Comparison of ENCODE assay signal across 8 cellular contexts in the genomic region with DNA sequence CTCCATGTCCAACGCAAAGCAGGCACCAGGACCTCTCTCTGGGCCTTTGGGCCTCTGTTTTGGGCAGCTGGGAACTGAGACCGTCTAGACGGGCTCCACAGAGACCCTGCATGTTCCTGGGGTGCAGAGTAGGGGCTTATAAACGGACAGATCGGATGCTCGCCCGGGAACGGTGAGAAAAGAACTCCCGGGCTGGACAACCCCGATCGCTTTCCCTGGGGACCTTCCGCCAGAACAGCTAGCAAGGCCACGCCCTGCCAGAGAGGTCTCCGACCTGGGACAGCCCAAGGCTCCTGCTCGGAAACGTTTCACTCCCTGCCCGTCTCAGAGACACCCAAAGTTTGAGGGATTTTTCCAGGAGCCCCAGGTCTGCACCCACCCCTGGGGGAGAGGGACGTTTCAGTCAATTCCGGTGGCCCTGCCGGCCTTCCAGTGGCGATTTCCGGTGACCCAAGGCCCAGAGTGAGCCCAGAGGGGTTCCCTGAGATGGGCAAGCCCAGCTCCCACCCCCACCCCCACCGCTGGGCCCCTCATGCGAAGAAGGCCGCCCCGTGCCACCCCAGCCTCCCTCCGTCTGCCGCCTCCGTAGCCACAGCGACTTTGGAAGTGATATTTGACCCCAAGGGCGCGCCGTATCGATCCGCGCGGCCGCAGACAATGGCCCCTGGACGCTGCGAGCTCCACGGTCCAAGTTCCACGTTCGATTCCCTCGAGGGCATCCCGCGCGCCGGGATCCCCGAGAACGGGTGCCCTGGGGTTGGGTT. TPM values are rescaled to one million over a fixed set of nuclear protein-coding genes. Genes with fewer than 3 reads are reported as not detected.
A peak's percentile ranks its signal among the peaks of the same experiment; 100 is the strongest.
DNase-seq lines count a peak whose midpoint lies in the region; ATAC-seq and TF ChIP-seq lines count a peak whose summit lies in the region.

No MANE protein-coding gene starts in this region.

- H3K27me3 ChIP-seq in right cardiac atrium (ENCODE audit: control insufficient read depth, insufficient read depth) = no peaks in the 10 kb centered on the region

- H3K4me3 Mint-ChIP-seq in stimulated activated naive CD8-positive, alpha-beta T cell treated with anti-CD3 and anti-CD28 coated beads, Interleukin-15, Interleukin-2, amounts not matched to agents 100 ng/mL and 50 ng/mL, for 24 hours = peak overlapping the region; percentile 54
- H3K4me3 Mint-ChIP-seq in activated T-helper 2 cell treated with anti-CD3 and anti-CD28 coated beads, Interferon-gamma antibody, Interleukin-2, Interleukin-4, amounts not matched to agents 10 μg/mL and 5 μg/mL and 100 μg/mL, durations not matched to agents 14 hours and 24 hours and 36 hours (ENCODE audit: low read depth) = peak overlapping the region; percentile 65

- H3K36me3 Mint-ChIP-seq in stimulated activated naive CD8-positive, alpha-beta T cell treated with anti-CD3 and anti-CD28 coated beads, Interleukin-15, Interleukin-2, amounts not matched to agents 100 ng/mL and 50 ng/mL, for 24 hours (ENCODE audit: low read depth) = no peaks in the 10 kb centered on the region
- H3K36me3 Mint-ChIP-seq in activated T-helper 2 cell treated with anti-CD3 and anti-CD28 coated beads, Interferon-gamma antibody, Interleukin-2, Interleukin-4, amounts not matched to agents 10 μg/mL and 5 μg/mL and 100 μg/mL, durations not matched to agents 14 hours and 24 hours and 36 hours (ENCODE audit: low read depth) = no peaks in the 10 kb centered on the region

- in situ Hi-C loops in GM13977 (cut with MboI; ENCODE audit: low pct_unique_long_range_greater_than_20kb, low sequenced_read_pairs, unreplicated experiment) = no loop called here

- peaks cover 3% of the 10 kb centered on the region for H3K4me1 ChIP-seq in right cardiac atrium (ENCODE audit: control insufficient read depth, insufficient read depth, low read length)

- no peaks in the 10 kb centered on the region for H3K9me3 Mint-ChIP-seq in stimulated activated naive CD8-positive, alpha-beta T cell treated with anti-CD3 and anti-CD28 coated beads, Interleukin-15, Interleukin-2, amounts not matched to agents 100 ng/mL and 50 ng/mL, for 24 hours
- H3K9me3 Mint-ChIP-seq in activated T-helper 2 cell treated with anti-CD3 and anti-CD28 coated beads, Interferon-gamma antibody, Interleukin-2, Interleukin-4, amounts not matched to agents 10 μg/mL and 5 μg/mL and 100 μg/mL, durations not matched to agents 14 hours and 24 hours and 36 hours = no peaks in the 10 kb centered on the region

- peak overlapping the region; percentile 88 for H3K4me3 ChIP-seq in right cardiac atrium (ENCODE audit: low read length)

- H3K27ac Mint-ChIP-seq in stimulated activated naive CD8-positive, alpha-beta T cell treated with anti-CD3 and anti-CD28 coated beads, Interleukin-15, Interleukin-2, amounts not matched to agents 100 ng/mL and 50 ng/mL, for 24 hours = no peak overlapping the region
- no peak overlapping the region for H3K27ac Mint-ChIP-seq in activated T-helper 2 cell treated with anti-CD3 and anti-CD28 coated beads, Interferon-gamma antibody, Interleukin-2, Interleukin-4, amounts not matched to agents 10 μg/mL and 5 μg/mL and 100 μg/mL, durations not matched to agents 14 hours and 24 hours and 36 hours

- intact Hi-C loops in activated T-helper 2 cell treated with anti-CD3 and anti-CD28 coated beads, Interferon-gamma antibody, Interleukin-2, Interleukin-4, amounts not matched to agents 10 μg/mL and 5 μg/mL and 100 μg/mL, durations not matched to agents 14 hours and 24 hours and 36 hours (cut with micrococcal nuclease) = no loop called here
- intact Hi-C loops in right cardiac atrium (cut with DNase I) = no loop called here
- intact Hi-C loops in sciatic nerve (cut with DNase I) = no loop called here

- peak overlapping the region; percentile 73 for H3K27ac ChIP-seq in right cardiac atrium (ENCODE audit: low read length)

- peaks cover 8% of the 10 kb centered on the region for H3K4me1 Mint-ChIP-seq in stimulated activated naive CD8-positive, alpha-beta T cell treated with anti-CD3 and anti-CD28 coated beads, Interleukin-15, Interleukin-2, amounts not matched to agents 100 ng/mL and 50 ng/mL, for 24 hours (ENCODE audit: low read depth)
- peaks cover 2% of the 10 kb centered on the region for H3K4me1 Mint-ChIP-seq in activated T-helper 2 cell treated with anti-CD3 and anti-CD28 coated beads, Interferon-gamma antibody, Interleukin-2, Interleukin-4, amounts not matched to agents 10 μg/mL and 5 μg/mL and 100 μg/mL, durations not matched to agents 14 hours and 24 hours and 36 hours (ENCODE audit: low read depth)

- 9% methylated on average over 50 of the region's 50 CpGs for WGBS in right cardiac atrium

- no peak for ATAC-seq in stimulated activated naive CD8-positive, alpha-beta T cell treated with anti-CD3 and anti-CD28 coated beads, Interleukin-15, Interleukin-2, amounts not matched to agents 100 U/mL and 50 U/mL, for 24 hours
- peak; percentile 20 to 43 for ATAC-seq in right cardiac atrium
- ATAC-seq in sciatic nerve = peak; percentile 37
- no peak for ATAC-seq in GM19467 (IDR thresholded peaks at IDR 0.05; ENCODE audit: unreplicated experiment)

- no peaks in the 10 kb centered on the region for H3K27me3 Mint-ChIP-seq in stimulated activated naive CD8-positive, alpha-beta T cell treated with anti-CD3 and anti-CD28 coated beads, Interleukin-15, Interleukin-2, amounts not matched to agents 100 ng/mL and 50 ng/mL, for 24 hours
- peaks cover 15% of the 10 kb centered on the region for H3K27me3 Mint-ChIP-seq in activated T-helper 2 cell treated with anti-CD3 and anti-CD28 coated beads, Interferon-gamma antibody, Interleukin-2, Interleukin-4, amounts not matched to agents 10 μg/mL and 5 μg/mL and 100 μg/mL, durations not matched to agents 14 hours and 24 hours and 36 hours (ENCODE audit: low read depth)

- TF ChIP-seq CTCF in GM13977 (IDR thresholded peaks at IDR 0.05; ENCODE audit: extremely low read depth, insufficient read depth, missing control alignments) = no peak

- H3K9me3 ChIP-seq in right cardiac atrium (ENCODE audit: control insufficient read depth, low read length) = no peaks in the 10 kb centered on the region

- DNase-seq in stimulated activated naive CD8-positive, alpha-beta T cell treated with anti-CD3 and anti-CD28 coated beads, Interleukin-15, Interleukin-2, amounts not matched to agents 100 U/mL and 50 U/mL, for 24 hours = no peak
- DNase-seq in activated T-helper 2 cell treated with anti-CD3 and anti-CD28 coated beads, Interferon-gamma antibody, Interleukin-2, Interleukin-4, amounts not matched to agents 10 μg/mL and 5 μg/mL and 100 μg/mL, durations not matched to agents 14 hours and 24 hours and 36 hours (ENCODE audit: low spot score) = no peak
- DNase-seq in right cardiac atrium = peak; percentile 83 to 90 (median 86)
- peak; percentile 72 for DNase-seq in sciatic nerve (ENCODE audit: low spot score)
- no peak for DNase-seq in activated gamma-delta T cell treated with Interleukin-2 at 50 U/mL for 16 hours
- no peak for DNase-seq in GM13977 (ENCODE audit: low spot score)

RNA-seq across cellular contexts. Expression of a gene that starts 1.7 kb away (rescaled TPM):
- total RNA-seq in activated T-helper 2 cell treated with anti-CD3 and anti-CD28 coated beads, Interferon-gamma antibody, Interleukin-2, Interleukin-4, amounts not matched to agents 10 μg/mL and 5 μg/mL and 100 μg/mL, durations not matched to agents 14 hours and 24 hours and 36 hours = 13.2 and 13.4 TPM in 2 replicates
- total RNA-seq in right cardiac atrium (10 to 100 TPM; 38.6 to 57.5 (median 45.7) TPM), sciatic nerve (23.9 TPM)
- polyA plus RNA-seq in right cardiac atrium = 28.6 TPM

RNA-seq across cellular contexts. Expression of a gene that starts 18.0 kb away (rescaled TPM):
- 20.7 and 22.0 TPM in 2 replicates for total RNA-seq in activated T-helper 2 cell treated with anti-CD3 and anti-CD28 coated beads, Interferon-gamma antibody, Interleukin-2, Interleukin-4, amounts not matched to agents 10 μg/mL and 5 μg/mL and 100 μg/mL, durations not matched to agents 14 hours and 24 hours and 36 hours
- total RNA-seq in right cardiac atrium (10 to 100 TPM; 16.5 to 27.8 (median 22.6) TPM), sciatic nerve (23.4 TPM)
- 37.5 TPM for polyA plus RNA-seq in right cardiac atrium

RNA-seq across cellular contexts. Expression of a gene that starts 20.5 kb away (rescaled TPM):
- 0.07 TPM in 1 of 2 replicates, not detected in the other for total RNA-seq in activated T-helper 2 cell treated with anti-CD3 and anti-CD28 coated beads, Interferon-gamma antibody, Interleukin-2, Interleukin-4, amounts not matched to agents 10 μg/mL and 5 μg/mL and 100 μg/mL, durations not matched to agents 14 hours and 24 hours and 36 hours
- total RNA-seq in right cardiac atrium (1 to 10 TPM; 2.7 to 5.6 (median 3.5) TPM), sciatic nerve (9.6 TPM)
- 10.1 TPM for polyA plus RNA-seq in right cardiac atrium

RNA-seq across cellular contexts. Expression of a gene that starts 23.2 kb away (rescaled TPM):
- total RNA-seq in activated T-helper 2 cell treated with anti-CD3 and anti-CD28 coated beads, Interferon-gamma antibody, Interleukin-2, Interleukin-4, amounts not matched to agents 10 μg/mL and 5 μg/mL and 100 μg/mL, durations not matched to agents 14 hours and 24 hours and 36 hours = 122 and 123 TPM in 2 replicates
- 10 to 100 TPM; 70.0 to 80.6 (median 75.4) TPM for total RNA-seq in right cardiac atrium
- 80.7 TPM for polyA plus RNA-seq in right cardiac atrium
- total RNA-seq in sciatic nerve = 66.6 TPM

RNA-seq across cellular contexts. Expression of a gene that starts 28.9 kb away (rescaled TPM):
- 26.4 and 27.2 TPM in 2 replicates for total RNA-seq in activated T-helper 2 cell treated with anti-CD3 and anti-CD28 coated beads, Interferon-gamma antibody, Interleukin-2, Interleukin-4, amounts not matched to agents 10 μg/mL and 5 μg/mL and 100 μg/mL, durations not matched to agents 14 hours and 24 hours and 36 hours
- total RNA-seq in right cardiac atrium = 10 to 100 TPM; 19.6 to 29.1 (median 27.7) TPM
- polyA plus RNA-seq in right cardiac atrium = 49.7 TPM
- 27.4 TPM for total RNA-seq in sciatic nerve

Comparison
In these comparisons a context has a peak if more than half of its experiments do, and no peak if none do; other contexts are left out.
1. ATAC-seq: peak in right cardiac atrium (2 of 2) and sciatic nerve (single experiment); none in stimulated activated naive CD8-positive, alpha-beta T cell treated with anti-CD3 and anti-CD28 coated beads, Interleukin-15, Interleukin-2, amounts not matched to agents 100 U/mL and 50 U/mL, for 24 hours (single experiment) and GM19467 (single experiment).
2. DNase-seq: peak in right cardiac atrium (3 of 3) and sciatic nerve (single experiment); none in stimulated activated naive CD8-positive, alpha-beta T cell treated with anti-CD3 and anti-CD28 coated beads, Interleukin-15, Interleukin-2, amounts not matched to agents 100 U/mL and 50 U/mL, for 24 hours (single experiment), activated T-helper 2 cell treated with anti-CD3 and anti-CD28 coated beads, Interferon-gamma antibody, Interleukin-2, Interleukin-4, amounts not matched to agents 10 μg/mL and 5 μg/mL and 100 μg/mL, durations not matched to agents 14 hours and 24 hours and 36 hours (single experiment), activated gamma-delta T cell treated with Interleukin-2 at 50 U/mL for 16 hours (single experiment) and GM13977 (single experiment).